ENCODE assay signal across 8 cellular contexts in the genomic region with DNA sequence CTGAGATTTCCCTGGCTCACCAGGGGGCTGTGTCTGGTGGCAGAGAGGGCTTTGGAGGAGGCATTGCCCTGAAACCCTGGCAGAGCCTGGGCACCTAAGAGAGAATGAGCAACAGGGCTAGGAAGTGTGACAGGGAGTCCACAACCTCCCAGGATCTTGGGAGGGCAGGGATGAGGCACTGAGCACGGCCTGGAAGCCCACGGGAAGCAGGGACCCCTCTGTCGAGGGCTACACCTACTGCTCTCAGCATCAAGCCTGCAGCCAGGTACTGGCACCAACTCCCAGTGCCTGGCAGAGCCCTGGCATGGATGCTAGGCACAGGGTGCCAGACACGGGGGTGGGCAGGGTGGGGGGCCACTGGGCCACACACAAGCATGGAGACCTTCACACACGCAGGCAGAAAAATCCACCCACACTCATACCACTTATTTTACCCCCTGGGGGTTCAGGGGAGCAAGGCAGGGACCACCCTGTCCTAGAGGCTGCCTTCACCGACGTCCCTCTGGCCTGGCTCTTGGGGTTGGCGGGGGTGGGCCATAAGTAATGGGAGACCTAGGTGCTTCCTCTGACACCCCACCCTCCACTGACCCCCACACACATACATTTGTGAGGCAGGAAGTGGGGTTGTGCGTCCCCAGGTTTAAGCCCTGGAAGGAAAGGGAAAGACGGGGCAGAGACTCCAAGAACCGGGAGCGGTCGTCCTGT. TPM values are rescaled to one million over a fixed set of nuclear protein-coding genes. Genes with fewer than 3 reads are reported as not detected.
DNase-seq lines count a peak whose midpoint lies in the region; ATAC-seq, FAIRE-seq and TF ChIP-seq lines count a peak whose summit lies in the region.

No MANE protein-coding gene starts in this region.

- TF ChIP-seq CTCF in BE2C (IDR thresholded peaks at IDR 0.05; ENCODE audit: low read depth, low read length) (no peak), MM.1S (IDR thresholded peaks at IDR 0.05; ENCODE audit: low read length) (no peak), H1 (IDR thresholded peaks at IDR 0.05; ENCODE audit: control extremely low read depth in 1 of 3, insufficient read depth in 1 of 3, low read depth in 1 of 3, low read length in 3 of 3) (no peak), neural progenitor cell (IDR thresholded peaks at IDR 0.05) (no peak)

- H3K56ac ChIP-seq in H1 (replicated peaks; ENCODE audit: insufficient read length, low read depth, low read length): no peak overlapping the region

- no peak overlapping the region for H3K14ac ChIP-seq in H1 (ENCODE audit: insufficient read length)

- H3F3A ChIP-seq in MM.1S (ENCODE audit: insufficient read depth, low read length) (no peaks in the 10 kb centered on the region), neural progenitor cell (ENCODE audit: low read depth) (peaks cover 13% of the 10 kb centered on the region)

- H3K27me3 ChIP-seq in BE2C (peaks cover 12% of the 10 kb centered on the region), MM.1S (replicated peaks; ENCODE audit: insufficient read depth, low read length) (peaks cover 44% of the 10 kb centered on the region), H1 (replicated peaks in 1 of 4; ENCODE audit: control insufficient read depth in 3 of 4, extremely low read depth in 1 of 4, insufficient read depth in 3 of 4, low read length in 3 of 4) (peaks cover 0 to 19% (median 15%) of the 10 kb centered on the region in 4 experiments; a peak in 6 of 7 replicates), neural progenitor cell (peaks cover 54% of the 10 kb centered on the region)

- no peak overlapping the region for H4K5ac ChIP-seq in H1 (ENCODE audit: insufficient read length, low read depth, low read length)

- H3K9me2 ChIP-seq in MM.1S (replicated peaks; ENCODE audit: insufficient read depth, low read length): no peaks in the 10 kb centered on the region

- H3K4me2 ChIP-seq in MM.1S (ENCODE audit: low read depth, low read length): peak overlapping the region; percentile 95
- peak overlapping the region; percentile 87 to 92 for H3K4me2 ChIP-seq in H1 (ENCODE audit: insufficient read depth in 1 of 2, low read depth in 2 of 2, low read length in 2 of 2)
- H3K4me2 ChIP-seq in neural progenitor cell: peak overlapping the region; percentile 94

- no peak overlapping the region for H3K27ac Mint-ChIP-seq in neural progenitor cell

- H2BK5ac ChIP-seq in H1 (ENCODE audit: low read depth, low read length): peak overlapping the region; percentile 32; the same call in 1 of the 2 replicates

- no peaks in the 10 kb centered on the region for H3K36me3 Mint-ChIP-seq in neural progenitor cell

- 41% methylated on average over 11 of the region's 13 CpGs; no CpG with 5 or more reads in 1 of the 2 experiments for WGBS in H1 (ENCODE audit: extremely low coverage in 1 of 2, insufficient coverage in 1 of 2, insufficient read length in 1 of 2, insufficient replicate concordance in 2 of 2, low coverage in 1 of 2, low lambda C conversion rate in 2 of 2, missing lambda C conversion rate in 1 of 2), 2 experiments

- DNase-seq in BE2C (no peak), MM.1S (no peak), H1 (ENCODE audit: low read depth in 1 of 2, low spot score in 2 of 2) (no peak), neural progenitor cell (ENCODE audit: low spot score) (no peak), amniotic stem cell (lab: John Stamatoyannopoulos, UW) (no peak), A172 (ENCODE audit: low spot score) (no peak)

- TF ChIP-seq POLR2A in H1 (IDR thresholded peaks at IDR 0.05; ENCODE audit: control extremely low read depth in 1 of 2, low read depth in 2 of 2, low read length in 2 of 2): no peak

- peak overlapping the region; percentile 87 for H4K8ac ChIP-seq in H1 (ENCODE audit: extremely low read depth, insufficient read depth, low read length)

- H3K4me3 Mint-ChIP-seq in neural progenitor cell: peak overlapping the region; percentile 84

- CTCF ChIA-PET in H1 (lab: Charles Lee; ENCODE audit: partially characterized antibody): interaction anchor here (1.1 to 28.4 kb wide), 8 partner anchors 10 to 103 kb away, joined by 5 to 683 read pairs (median 112); partner anchors contain the start of genes KCTD19, LRRC36, TPPP3 and ZDHHC1

- peaks cover 39% of the 10 kb centered on the region for H3K27me3 Mint-ChIP-seq in neural progenitor cell (ENCODE audit: insufficient read depth, low read depth)

- H3K4me3 ChIP-seq in BE2C (ENCODE audit: low read depth, low read length): peak overlapping the region; percentile 46
- H3K4me3 ChIP-seq in MM.1S (ENCODE audit: low read length): peak overlapping the region; percentile 61
- H3K4me3 ChIP-seq in H1 (ENCODE audit: extremely low read depth in 1 of 4, insufficient read depth in 2 of 4, low read depth in 3 of 4, low read length in 4 of 4): peak overlapping the region; percentile 56 to 86 (median 66)
- peak overlapping the region; percentile 59 for H3K4me3 ChIP-seq in neural progenitor cell

- TF ChIP-seq EP300 in H1 (IDR thresholded peaks at IDR 0.05; ENCODE audit: borderline replicate concordance in 1 of 2, low read depth in 2 of 2, low read length in 2 of 2): no peak

- no peak overlapping the region for H2BK15ac ChIP-seq in H1 (ENCODE audit: low read length)

- FAIRE-seq in H1 (lab: Jason Lieb, UNC): no peak

- POLR2A ChIA-PET in H1 (lab: Charles Lee; ENCODE audit: partially characterized antibody): interaction anchor here (0.8 to 7.3 kb wide), 7 partner anchors 8 to 37 kb away, joined by 3 to 67 read pairs (median 4); no protein-coding TSS in a partner anchor

- H2AFZ ChIP-seq in MM.1S (ENCODE audit: low read length) (peak overlapping the region; percentile 94), H1 (ENCODE audit: low read length) (no peak overlapping the region), neural progenitor cell (replicated peaks) (peak overlapping the region; percentile 88)

- no peak overlapping the region for H3K23ac ChIP-seq in H1 (ENCODE audit: insufficient read length)

- H3K4me1 ChIP-seq in BE2C (peaks cover 10% of the 10 kb centered on the region), MM.1S (ENCODE audit: low read length) (no peaks in the 10 kb centered on the region), H1 (replicated peaks in 1 of 4; ENCODE audit: control insufficient read depth in 3 of 4, insufficient read depth in 4 of 4, low read length in 3 of 4) (peaks cover 10 to 48% (median 39%) of the 10 kb centered on the region in 4 experiments), neural progenitor cell (peaks cover 22% of the 10 kb centered on the region)

- H4K20me1 ChIP-seq in MM.1S (ENCODE audit: insufficient read depth, low read length): no peaks in the 10 kb centered on the region
- no peaks in the 10 kb centered on the region for H4K20me1 ChIP-seq in H1 (replicated peaks in 1 of 2; ENCODE audit: control insufficient read depth in 1 of 2, insufficient read depth in 2 of 2, low read length in 2 of 2)
- no peaks in the 10 kb centered on the region for H4K20me1 ChIP-seq in neural progenitor cell (ENCODE audit: low read depth)

- H3K79me2 ChIP-seq in MM.1S (ENCODE audit: low read length): no peaks in the 10 kb centered on the region
- H3K79me2 ChIP-seq in H1 (ENCODE audit: control insufficient read depth in 1 of 2, insufficient read depth in 2 of 2, low read length in 2 of 2): no peaks in the 10 kb centered on the region; a peak in 1 of 4 replicates
- H3K79me2 ChIP-seq in neural progenitor cell (ENCODE audit: low read depth): no peaks in the 10 kb centered on the region

- peak overlapping the region; percentile 62 for H3K4ac ChIP-seq in H1 (replicated peaks; ENCODE audit: insufficient read length, low read depth, low read length)

- no peak overlapping the region; the same call in 1 of the 2 replicates for H2AK5ac ChIP-seq in H1 (ENCODE audit: low read depth, low read length)

- H3K79me1 ChIP-seq in H1 (ENCODE audit: low read depth, low read length): peaks cover 10% of the 10 kb centered on the region; the same call in 1 of the 2 replicates

- ATAC-seq in HG03469 (IDR thresholded peaks at IDR 0.05; ENCODE audit: unreplicated experiment) (no peak), GM18519 (IDR thresholded peaks at IDR 0.05; ENCODE audit: low FRiP score, unreplicated experiment) (no peak)

- H2BK12ac ChIP-seq in H1 (ENCODE audit: low read depth, low read length): peak overlapping the region; percentile 88; the same call in 1 of the 2 replicates

- H3K27ac ChIP-seq in MM.1S (ENCODE audit: low read length) (no peak overlapping the region), H1 (ENCODE audit: low read depth, low read length) (no peak overlapping the region), neural progenitor cell (no peak overlapping the region)

- TF ChIP-seq RAD21 in H1 (IDR thresholded peaks at IDR 0.05 in 1 of 2, conservative IDR thresholded peaks at IDR 0.05 in 1 of 2; ENCODE audit: low read depth in 2 of 2, low read length in 2 of 2): no peak

- no peak overlapping the region for H2BK20ac ChIP-seq in H1 (ENCODE audit: low read length)

- H3K9ac ChIP-seq in MM.1S (ENCODE audit: low read length): no peak overlapping the region
- H3K9ac ChIP-seq in H1 (replicated peaks in 1 of 4; ENCODE audit: extremely low read depth in 1 of 4, low read depth in 3 of 4, low read length in 3 of 4): peak overlapping the region; percentile 24 to 76 (median 70); a peak in 5 of 7 replicates
- H3K9ac ChIP-seq in neural progenitor cell: no peak overlapping the region

- H3K23me2 ChIP-seq in H1 (ENCODE audit: low read depth, low read length): peaks cover 17% of the 10 kb centered on the region; the same call in 1 of the 2 replicates

- no peak overlapping the region for H2BK120ac ChIP-seq in H1 (replicated peaks; ENCODE audit: low read depth, low read length)

- H3K36me3 ChIP-seq in BE2C: no peaks in the 10 kb centered on the region
- H3K36me3 ChIP-seq in MM.1S (replicated peaks; ENCODE audit: insufficient read depth, low read length): no peaks in the 10 kb centered on the region
- peaks cover 0 to 2% (median 0%) of the 10 kb centered on the region in 4 experiments; a peak in 2 of 8 replicates for H3K36me3 ChIP-seq in H1 (ENCODE audit: control insufficient read depth in 2 of 4, insufficient read depth in 4 of 4, low read length in 3 of 4)
- H3K36me3 ChIP-seq in neural progenitor cell: no peaks in the 10 kb centered on the region

- H3K18ac ChIP-seq in H1 (ENCODE audit: extremely low read depth, low read length): peak overlapping the region; percentile 99

- H3K9me3 Mint-ChIP-seq in neural progenitor cell: no peaks in the 10 kb centered on the region

- H4K91ac ChIP-seq in H1 (replicated peaks; ENCODE audit: insufficient read length, low read length): peak overlapping the region; percentile 89

- H3K9me3 ChIP-seq in BE2C: no peaks in the 10 kb centered on the region
- no peaks in the 10 kb centered on the region for H3K9me3 ChIP-seq in MM.1S (replicated peaks; ENCODE audit: insufficient read depth, low read length)
- no peaks in the 10 kb centered on the region for H3K9me3 ChIP-seq in H1 (ENCODE audit: insufficient read depth in 2 of 2, low read depth in 1 of 2, low read length in 1 of 2)
- H3K9me3 ChIP-seq in neural progenitor cell (ENCODE audit: low read depth): no peaks in the 10 kb centered on the region

- peaks cover 32% of the 10 kb centered on the region for H3K4me1 Mint-ChIP-seq in neural progenitor cell

RNA-seq across cellular contexts. Expression of gene HSD11B2, which starts 1.0 kb away (rescaled TPM):
- 1.1 TPM for polyA plus RNA-seq in BE2C (2012; ENCODE audit: insufficient read depth, insufficient read length, low read depth)
- total RNA-seq in H1 (2021; fragmentation: NEBNext Ultra II Directional; extraction: Animal tissue kit (Norgen Biotek cat#: 25700)): 25.9 and 28.7 TPM in 2 replicates
- 32.9 and 41.9 TPM in 2 replicates for polyA plus RNA-seq in H1 (2011; rRNA removed)
- polyA plus RNA-seq in H1 (2011; cell fraction: cytosol; rRNA removed): 27.5 TPM
- 43.8 TPM for polyA plus RNA-seq in H1 (2011; cell fraction: nucleus; rRNA removed)
- 33.8 to 46.5 TPM (median 42.5 TPM) in 4 replicates for polyA plus RNA-seq in H1 (2012, experiment 1 of 2)
- 32.9 TPM for polyA plus RNA-seq in H1 (2012, experiment 2 of 2)
- 52.3 TPM for polyA plus RNA-seq in H1 (2013, experiment 1 of 2)
- polyA plus RNA-seq in H1 (2013, experiment 2 of 2): 54.7 TPM
- polyA minus RNA-seq in H1 (2011; rRNA and poly(A)+ RNA removed): 13.5 and 16.7 TPM in 2 replicates
- polyA minus RNA-seq in H1 (2011; cell fraction: cytosol; rRNA and poly(A)+ RNA removed): 22.1 TPM
- polyA minus RNA-seq in H1 (2011; cell fraction: nucleus; rRNA and poly(A)+ RNA removed): 16.5 TPM
- 1.6 TPM in 1 of 2 replicates, not detected in the other for total RNA-seq in neural progenitor cell (ENCODE audit: low replicate concordance)
- total RNA-seq in A172 (2014; rRNA removed; shearing (Covaris generic)): 0.93 TPM in 1 of 2 replicates, not detected in the other

RNA-seq across cellular contexts. Expression of gene ZDHHC1, which starts 13.7 kb away (rescaled TPM):
- polyA plus RNA-seq in BE2C (2012; ENCODE audit: insufficient read depth, insufficient read length, low read depth): 4.9 TPM
- 3.1 and 3.5 TPM in 2 replicates for total RNA-seq in H1 (2021; fragmentation: NEBNext Ultra II Directional; extraction: Animal tissue kit (Norgen Biotek cat#: 25700))
- 4.9 and 7.5 TPM in 2 replicates for polyA plus RNA-seq in H1 (2011; rRNA removed)
- polyA plus RNA-seq in H1 (2011; cell fraction: cytosol; rRNA removed): 4.4 TPM
- 11.3 TPM for polyA plus RNA-seq in H1 (2011; cell fraction: nucleus; rRNA removed)
- polyA plus RNA-seq in H1 (2012, experiment 1 of 2): 2.6 to 5.3 TPM (median 3.4 TPM) in 4 replicates
- 2.2 TPM for polyA plus RNA-seq in H1 (2012, experiment 2 of 2)
- 3.5 TPM for polyA plus RNA-seq in H1 (2013, experiment 1 of 2)
- 3.4 TPM for polyA plus RNA-seq in H1 (2013, experiment 2 of 2)
- polyA minus RNA-seq in H1 (2011; rRNA and poly(A)+ RNA removed): 4.4 and 5.2 TPM in 2 replicates
- 2.8 TPM for polyA minus RNA-seq in H1 (2011; cell fraction: cytosol; rRNA and poly(A)+ RNA removed)
- polyA minus RNA-seq in H1 (2011; cell fraction: nucleus; rRNA and poly(A)+ RNA removed): 10.0 TPM
- 1.5 and 2.2 TPM in 2 replicates for total RNA-seq in neural progenitor cell (ENCODE audit: low replicate concordance)
- 18.2 and 24.3 TPM in 2 replicates for total RNA-seq in A172 (2014; rRNA removed; shearing (Covaris generic))

RNA-seq across cellular contexts. Expression of gene TPPP3, which starts 36.7 kb away (rescaled TPM):
- 28.0 TPM for polyA plus RNA-seq in BE2C (2012; ENCODE audit: insufficient read depth, insufficient read length, low read depth)
- 0.61 and 1.0 TPM in 2 replicates for total RNA-seq in H1 (2021; fragmentation: NEBNext Ultra II Directional; extraction: Animal tissue kit (Norgen Biotek cat#: 25700))
- polyA plus RNA-seq in H1 (2011; rRNA removed): 0.77 and 1.3 TPM in 2 replicates
- 1.4 TPM for polyA plus RNA-seq in H1 (2011; cell fraction: cytosol; rRNA removed)
- 1.4 TPM for polyA plus RNA-seq in H1 (2011; cell fraction: nucleus; rRNA removed)
- polyA plus RNA-seq in H1 (2012, experiment 1 of 2): 0.70 to 1.4 TPM (median 0.81 TPM) in 4 replicates
- 0.79 TPM for polyA plus RNA-seq in H1 (2012, experiment 2 of 2)
- 0.51 TPM for polyA plus RNA-seq in H1 (2013, experiment 1 of 2)
- 0.39 TPM for polyA plus RNA-seq in H1 (2013, experiment 2 of 2)
- 0.34 TPM in 1 of 2 replicates, not detected in the other for polyA minus RNA-seq in H1 (2011; rRNA and poly(A)+ RNA removed)
- polyA minus RNA-seq in H1 (2011; cell fraction: cytosol; rRNA and poly(A)+ RNA removed): not detected
- polyA minus RNA-seq in H1 (2011; cell fraction: nucleus; rRNA and poly(A)+ RNA removed): 1.1 TPM
- 0.96 TPM in 1 of 2 replicates, not detected in the other for total RNA-seq in neural progenitor cell (ENCODE audit: low replicate concordance)
- total RNA-seq in A172 (2014; rRNA removed; shearing (Covaris generic)): 0.31 TPM in 1 of 2 replicates, not detected in the other

RNA-seq across cellular contexts. Expression of gene ATP6V0D1, which starts 51.0 kb away (rescaled TPM):
- 180 TPM for polyA plus RNA-seq in BE2C (2012; ENCODE audit: insufficient read depth, insufficient read length, low read depth)
- 47.3 and 54.1 TPM in 2 replicates for total RNA-seq in H1 (2021; fragmentation: NEBNext Ultra II Directional; extraction: Animal tissue kit (Norgen Biotek cat#: 25700))
- 129 and 134 TPM in 2 replicates for polyA plus RNA-seq in H1 (2011; rRNA removed)
- polyA plus RNA-seq in H1 (2011; cell fraction: cytosol; rRNA removed): 97.9 TPM
- polyA plus RNA-seq in H1 (2011; cell fraction: nucleus; rRNA removed): 86.5 TPM
- 59.5 to 74.0 TPM (median 72.1 TPM) in 4 replicates for polyA plus RNA-seq in H1 (2012, experiment 1 of 2)
- 94.8 TPM for polyA plus RNA-seq in H1 (2012, experiment 2 of 2)
- 31.6 TPM for polyA plus RNA-seq in H1 (2013, experiment 1 of 2)
- polyA plus RNA-seq in H1 (2013, experiment 2 of 2): 32.0 TPM
- polyA minus RNA-seq in H1 (2011; rRNA and poly(A)+ RNA removed): 122 and 161 TPM in 2 replicates
- polyA minus RNA-seq in H1 (2011; cell fraction: cytosol; rRNA and poly(A)+ RNA removed): 41.3 TPM
- 29.7 TPM for polyA minus RNA-seq in H1 (2011; cell fraction: nucleus; rRNA and poly(A)+ RNA removed)
- 29.7 and 42.0 TPM in 2 replicates for total RNA-seq in neural progenitor cell (ENCODE audit: low replicate concordance)
- total RNA-seq in A172 (2014; rRNA removed; shearing (Covaris generic)): 66.8 and 77.5 TPM in 2 replicates

RNA-seq across cellular contexts. Expression of gene AGRP, which starts 53.4 kb away (rescaled TPM):
- 2.0 TPM for polyA plus RNA-seq in BE2C (2012; ENCODE audit: insufficient read depth, insufficient read length, low read depth)
- total RNA-seq in H1 (2021; fragmentation: NEBNext Ultra II Directional; extraction: Animal tissue kit (Norgen Biotek cat#: 25700)): not detected in 2 replicates
- polyA plus RNA-seq in H1 (2011; rRNA removed): not detected in 2 replicates
- not detected for polyA plus RNA-seq in H1 (2011; cell fraction: cytosol; rRNA removed)
- not detected for polyA plus RNA-seq in H1 (2011; cell fraction: nucleus; rRNA removed)
- polyA plus RNA-seq in H1 (2012, experiment 1 of 2): not detected in 4 replicates
- not detected for polyA plus RNA-seq in H1 (2012, experiment 2 of 2)
- not detected for polyA plus RNA-seq in H1 (2013, experiment 1 of 2)
- not detected for polyA plus RNA-seq in H1 (2013, experiment 2 of 2)
- polyA minus RNA-seq in H1 (2011; rRNA and poly(A)+ RNA removed): not detected in 2 replicates
- polyA minus RNA-seq in H1 (2011; cell fraction: cytosol; rRNA and poly(A)+ RNA removed): not detected
- not detected for polyA minus RNA-seq in H1 (2011; cell fraction: nucleus; rRNA and poly(A)+ RNA removed)
- total RNA-seq in neural progenitor cell (ENCODE audit: low replicate concordance): not detected in 2 replicates
- total RNA-seq in A172 (2014; rRNA removed; shearing (Covaris generic)): not detected in 2 replicates

Comparison
In these comparisons a context has a peak if more than half of its experiments do, and no peak if none do; other contexts are left out.
1. H3K9ac ChIP-seq: peak in H1 (4 of 4); none in MM.1S (single experiment) and neural progenitor cell (single experiment).
2. RNA of gene HSD11B2, which starts 1.0 kb away (total RNA-seq): 25.9 to 28.7 TPM in H1; 1.6 TPM in neural progenitor cell and 0.93 TPM in A172; every median in the first group is over 10 times any median in the second.
3. Peak in every context shown above with its lines, with median percentiles within 50 percentile points of each other: H3K4me3 ChIP-seq and H3K4me2 ChIP-seq.